In genomic region chr5:150599917-150600511, GRCh38 we compare ENCODE assay signal across 8 cellular contexts. TPM values are rescaled to one million over a fixed set of nuclear protein-coding genes. Genes with fewer than 3 reads are reported as not detected.
DNase-seq lines count a peak whose midpoint lies in the region; ATAC-seq and TF ChIP-seq lines count a peak whose summit lies in the region.

No MANE protein-coding gene starts in this region.

- H3K36me3 ChIP-seq in SK-N-MC (ENCODE audit: insufficient read depth, low read length) (no peaks in the 10 kb centered on the region), left ventricle myocardium inferior (no peaks in the 10 kb centered on the region), subcutaneous abdominal adipose tissue (ENCODE audit: control insufficient read depth in 5 of 5, insufficient read depth in 5 of 5, low read length in 5 of 5) (no peaks in the 10 kb centered on the region)

- H3K27me3 ChIP-seq in left ventricle myocardium inferior (ENCODE audit: low read depth) (no peaks in the 10 kb centered on the region), subcutaneous abdominal adipose tissue (ENCODE audit: control insufficient read depth in 5 of 5, insufficient read depth in 4 of 5, low read length in 5 of 5) (no peaks in the 10 kb centered on the region)

- peaks cover 98% of the 10 kb centered on the region for H3K4me1 ChIP-seq in left ventricle myocardium inferior
- H3K4me1 ChIP-seq in subcutaneous abdominal adipose tissue (ENCODE audit: control insufficient read depth in 5 of 5, insufficient read depth in 5 of 5, low read length in 5 of 5): peaks cover 5 to 75% (median 23%) of the 10 kb centered on the region in 5 donors

- H3K36me3 Mint-ChIP-seq in nephron progenitor cell (ENCODE audit: low read depth): no peaks in the 10 kb centered on the region
- H3K36me3 Mint-ChIP-seq in CD14-positive monocyte: no peaks in the 10 kb centered on the region
- no peaks in the 10 kb centered on the region for H3K36me3 Mint-ChIP-seq in activated naive CD4-positive, alpha-beta T cell treated with anti-CD3 and anti-CD28 coated beads, Interleukin-2, amount 50 U/mL, for 72 hours

- TF ChIP-seq CTCF in left ventricle myocardium inferior (IDR thresholded peaks at IDR 0.05; ENCODE audit: borderline replicate concordance) (no peak), nephron progenitor cell (IDR thresholded peaks at IDR 0.05) (no peak), CD14-positive monocyte (IDR thresholded peaks at IDR 0.05) (no peak)

- H3K9me3 Mint-ChIP-seq in nephron progenitor cell: no peaks in the 10 kb centered on the region
- no peaks in the 10 kb centered on the region for H3K9me3 Mint-ChIP-seq in CD14-positive monocyte
- no peaks in the 10 kb centered on the region for H3K9me3 Mint-ChIP-seq in activated naive CD4-positive, alpha-beta T cell treated with anti-CD3 and anti-CD28 coated beads, Interleukin-2, amount 50 U/mL, for 72 hours

- DNase-seq in HPDE6-E6E7 (ENCODE audit: extremely low spot score) (peak; percentile 96), SK-N-MC (ENCODE audit: low read depth, low spot score) (no peak), left ventricle myocardium inferior (peak; percentile 85), nephron progenitor cell (no peak), CD14-positive monocyte (ENCODE audit: low spot score) (no peak)
- no peak for DNase-seq in activated naive CD4-positive, alpha-beta T cell treated with anti-CD3 and anti-CD28 coated beads, Interleukin-2, amount 50 U/mL, for 72 hours (ENCODE audit: low spot score in 2 of 2)

- H3K4me3 ChIP-seq in SK-N-MC (peak overlapping the region; percentile 76), left ventricle myocardium inferior (no peak overlapping the region), subcutaneous abdominal adipose tissue (ENCODE audit: low read depth in 1 of 5, low read length in 5 of 5) (no peak overlapping the region)

- no peak for ATAC-seq in GM19328 (IDR thresholded peaks at IDR 0.05; ENCODE audit: unreplicated experiment)
- no peak for ATAC-seq in activated naive CD4-positive, alpha-beta T cell treated with anti-CD3 and anti-CD28 coated beads, Interleukin-2, amount 50 U/mL, for 72 hours

- no peak overlapping the region for H3K27ac Mint-ChIP-seq in nephron progenitor cell
- H3K27ac Mint-ChIP-seq in CD14-positive monocyte: no peak overlapping the region
- peak overlapping the region in 1 of 2 donors; percentile 68 for H3K27ac Mint-ChIP-seq in activated naive CD4-positive, alpha-beta T cell treated with anti-CD3 and anti-CD28 coated beads, Interleukin-2, amount 50 U/mL, for 72 hours

- H3K27ac ChIP-seq in SK-N-MC (peak overlapping the region; percentile 91), left ventricle myocardium inferior (replicated peaks) (peak overlapping the region; percentile 90), subcutaneous abdominal adipose tissue (ENCODE audit: low read depth, low read length) (peak overlapping the region; percentile 76)

- peaks cover 54% of the 10 kb centered on the region for H3K4me1 Mint-ChIP-seq in nephron progenitor cell
- peaks cover 12% of the 10 kb centered on the region for H3K4me1 Mint-ChIP-seq in CD14-positive monocyte

- H3K9me3 ChIP-seq in SK-N-MC (ENCODE audit: low read depth, low read length) (no peaks in the 10 kb centered on the region), left ventricle myocardium inferior (replicated peaks) (no peaks in the 10 kb centered on the region), subcutaneous abdominal adipose tissue (ENCODE audit: control insufficient read depth in 5 of 5, low read length in 5 of 5) (no peaks in the 10 kb centered on the region)

- H3K9ac ChIP-seq in SK-N-MC (ENCODE audit: insufficient read length): peak overlapping the region; percentile 77
- peak overlapping the region in 1 of 5 donors; percentile 15 for H3K9ac ChIP-seq in subcutaneous abdominal adipose tissue (ENCODE audit: low read length in 5 of 5)

- H3K27me3 Mint-ChIP-seq in nephron progenitor cell (ENCODE audit: low read depth, poor library complexity) (no peaks in the 10 kb centered on the region), CD14-positive monocyte (ENCODE audit: low read depth in 3 of 3) (peaks cover 0 to 2% (median 1%) of the 10 kb centered on the region in 3 donors)

- H3K4me3 Mint-ChIP-seq in nephron progenitor cell: no peak overlapping the region
- no peak overlapping the region for H3K4me3 Mint-ChIP-seq in CD14-positive monocyte

- intact Hi-C loops in left ventricle myocardium inferior (cut with micrococcal nuclease) (no loop called here), CD14-positive monocyte (cut with micrococcal nuclease) (no loop called here)

RNA-seq across cellular contexts. Expression of gene SYNPO, which starts 40.4 kb away (rescaled TPM):
- 715 TPM for total RNA-seq in left ventricle myocardium inferior
- polyA plus RNA-seq in CD14-positive monocyte: not detected
- under 1 TPM; 0.18 to 0.53 TPM for total RNA-seq in activated naive CD4-positive, alpha-beta T cell treated with anti-CD3 and anti-CD28 coated beads, Interleukin-2, amount 50 U/mL, for 72 hours

Comparison
In these comparisons a context has a peak if more than half of its experiments do, and no peak if none do; other contexts are left out.
1. DNase-seq: peak in HPDE6-E6E7 (single experiment) and left ventricle myocardium inferior (single experiment); none in SK-N-MC (single experiment), nephron progenitor cell (single experiment), CD14-positive monocyte (single experiment) and activated naive CD4-positive, alpha-beta T cell treated with anti-CD3 and anti-CD28 coated beads, Interleukin-2, amount 50 U/mL, for 72 hours (0 of 2).
2. RNA of gene SYNPO, which starts 40.4 kb away (total RNA-seq): 715 TPM in left ventricle myocardium inferior (single experiment); 0.18 to 0.53 TPM in activated naive CD4-positive, alpha-beta T cell treated with anti-CD3 and anti-CD28 coated beads, Interleukin-2, amount 50 U/mL, for 72 hours; every median in the first group is over 100 times any median in the second.
3. Peak in every context shown above with its lines, with median percentiles within 50 percentile points of each other: H3K27ac ChIP-seq.